7 cellular contexts compared by ENCODE assay signal in genomic region chr5:123511290-123511647, GRCh38. TPM values are rescaled to one million over a fixed set of nuclear protein-coding genes. Genes with fewer than 3 reads are reported as not detected.
DNase-seq lines count a peak whose midpoint lies in the region; ATAC-seq and TF ChIP-seq lines count a peak whose summit lies in the region.

No MANE protein-coding gene starts in this region.

- DNase-seq in HFF-Myc (ENCODE audit: extremely low read depth, low read depth) (no peak), stomach (no peak), NCI-H2196 (lab: John Stamatoyannopoulos, UW; ENCODE audit: unreplicated experiment) (no peak), NCI-H187 treated with DMSO at 0.1 percent for 48 hours (lab: John Stamatoyannopoulos, UW) (no peak)
- no peak for DNase-seq in activated CD8-positive, alpha-beta T cell treated with anti-CD3 and anti-CD28 coated beads, Interleukin-2, amount 10 ng/mL, durations not matched to agents 7 days and 5 days

- WGBS in stomach, 5 donors: 34 to 60% (median 40%) methylated on average over 3 of the region's 3 CpGs

- TF ChIP-seq EP300 in stomach (IDR thresholded peaks at IDR 0.05): no peak

- ATAC-seq in activated CD8-positive, alpha-beta T cell treated with anti-CD3 and anti-CD28 coated beads, Interleukin-2, amount 10 ng/mL, durations not matched to agents 7 days and 5 days: no peak
- ATAC-seq in HG02678 (IDR thresholded peaks at IDR 0.05; ENCODE audit: unreplicated experiment): no peak

- no peaks in the 10 kb centered on the region for H3K27me3 ChIP-seq in stomach

- intact Hi-C loops in stomach (cut with DNase I; ENCODE audit: low total_unique reads): no loop called here

- H3K36me3 ChIP-seq in stomach: no peaks in the 10 kb centered on the region

- TF ChIP-seq POLR2A in stomach (IDR thresholded peaks at IDR 0.05): no peak

- H3K4me3 ChIP-seq in HFF-Myc (replicated peaks; ENCODE audit: low read depth, low read length): peak overlapping the region; percentile 69
- peak overlapping the region; percentile 79 for H3K4me3 ChIP-seq in iPS-11a (ENCODE audit: low read depth, low read length)
- peak overlapping the region; percentile 67 to 96 (median 75) for H3K4me3 ChIP-seq in stomach

- H3K9me3 ChIP-seq in stomach: no peaks in the 10 kb centered on the region

- TF ChIP-seq CTCF in HFF-Myc (IDR thresholded peaks at IDR 0.05; ENCODE audit: low read depth, low read length, missing control alignments) (no peak), stomach (IDR thresholded peaks at IDR 0.05) (no peak)

- peak overlapping the region; percentile 97 for H3K4me3 Mint-ChIP-seq in activated CD8-positive, alpha-beta T cell treated with anti-CD3 and anti-CD28 coated beads, Interleukin-2, amount 10 ng/mL, durations not matched to agents 7 days and 5 days

- H3K4me1 ChIP-seq in stomach: peaks cover 17 to 40% (median 29%) of the 10 kb centered on the region in 4 donors

- peaks cover 14% of the 10 kb centered on the region for H3K36me3 Mint-ChIP-seq in activated CD8-positive, alpha-beta T cell treated with anti-CD3 and anti-CD28 coated beads, Interleukin-2, amount 10 ng/mL, durations not matched to agents 7 days and 5 days (ENCODE audit: low read depth)

- peak overlapping the region; percentile 93 to 99 (median 93) for H3K27ac ChIP-seq in stomach

- CTCF ChIA-PET in activated CD8-positive, alpha-beta T cell treated with anti-CD3 and anti-CD28 coated beads, Interleukin-2, amount 10 ng/mL, durations not matched to agents 7 days and 5 days (lab: Charles Lee): interaction anchor here (1.0 to 6.3 kb wide), 4 partner anchors 10 to 100 kb away, joined by 3 to 50 read pairs (median 4); partner anchors contain the start of gene CEP120

- H3K27me3 Mint-ChIP-seq in activated CD8-positive, alpha-beta T cell treated with anti-CD3 and anti-CD28 coated beads, Interleukin-2, amount 10 ng/mL, durations not matched to agents 7 days and 5 days (ENCODE audit: low read depth): peaks cover 14% of the 10 kb centered on the region

- POLR2A ChIA-PET in activated CD8-positive, alpha-beta T cell treated with anti-CD3 and anti-CD28 coated beads, Interleukin-2, amount 10 ng/mL, durations not matched to agents 7 days and 5 days (lab: Charles Lee): interaction anchor here (0.7 to 6.0 kb wide), 12 partner anchors 9 to 736 kb away, joined by 3 to 83 read pairs (median 4); partner anchors contain the start of gene CEP120

- H3K9me3 Mint-ChIP-seq in activated CD8-positive, alpha-beta T cell treated with anti-CD3 and anti-CD28 coated beads, Interleukin-2, amount 10 ng/mL, durations not matched to agents 7 days and 5 days (ENCODE audit: insufficient read depth): no peaks in the 10 kb centered on the region

- H3K4me1 Mint-ChIP-seq in activated CD8-positive, alpha-beta T cell treated with anti-CD3 and anti-CD28 coated beads, Interleukin-2, amount 10 ng/mL, durations not matched to agents 7 days and 5 days (ENCODE audit: low read depth): peaks cover 40% of the 10 kb centered on the region

- peak overlapping the region; percentile 99 for H3K27ac Mint-ChIP-seq in activated CD8-positive, alpha-beta T cell treated with anti-CD3 and anti-CD28 coated beads, Interleukin-2, amount 10 ng/mL, durations not matched to agents 7 days and 5 days

RNA-seq across cellular contexts. Expression of gene CSNK1G3, which starts 0.7 kb away (rescaled TPM):
- 10 to 100 TPM; 26.9 to 28.6 TPM for total RNA-seq in activated CD8-positive, alpha-beta T cell treated with anti-CD3 and anti-CD28 coated beads, Interleukin-2, amount 10 ng/mL, durations not matched to agents 7 days and 5 days
- 100 to 1,000 TPM in 1 of 5 donors, 10 to 100 TPM in 4; 19.3 to 151 (median 33.5) TPM for total RNA-seq in stomach
- 10 to 100 TPM; 12.9 to 19.1 (median 16.2) TPM for polyA plus RNA-seq in stomach
